Comparison of ENCODE assay signal across 1 cellular context in the genomic region with DNA sequence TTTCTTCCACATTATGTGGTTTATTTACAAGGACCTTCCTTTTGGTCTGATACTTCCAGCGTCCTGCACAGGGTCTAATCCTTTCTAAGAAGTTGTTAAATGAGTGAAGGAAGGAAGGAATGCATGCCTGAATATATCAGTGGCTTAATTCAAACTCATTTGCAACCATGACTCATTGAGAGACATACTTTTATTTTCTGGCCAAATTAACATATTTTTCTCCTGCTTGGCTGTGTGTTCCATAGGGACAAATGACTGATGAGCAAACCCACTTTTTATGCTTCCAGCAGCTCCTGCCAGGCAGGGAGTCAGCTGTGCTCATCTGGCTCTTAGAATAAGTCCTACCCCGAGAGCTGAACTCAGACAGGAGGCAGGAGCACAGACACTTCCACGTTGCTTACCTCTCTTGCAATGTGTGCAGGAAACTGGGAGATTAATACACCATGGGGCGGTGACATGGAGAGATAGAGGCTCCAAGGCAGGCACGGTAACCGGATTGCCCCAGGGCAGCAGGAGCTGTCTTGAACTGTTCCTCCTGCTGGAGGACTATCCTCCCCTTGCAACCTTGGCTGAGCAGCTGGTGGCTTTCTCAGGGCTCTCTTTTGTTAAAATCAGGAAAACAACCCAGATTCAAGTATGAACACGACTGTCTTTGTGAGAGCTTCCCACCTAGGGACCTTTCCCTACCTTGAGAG.
TF ChIP-seq lines count a peak whose summit lies in the region.

No MANE protein-coding gene starts in this region.

TF ChIP-seq in HepG2, 621 proteins besides CTCF, POLR2A, EP300 and RAD21:
- TF ChIP-seq REXO4 (CRISPR knock-in tag; IDR thresholded peaks at IDR 0.05; ENCODE audit: borderline replicate concordance) (no peak), ZNF703 (CRISPR knock-in tag; IDR thresholded peaks at IDR 0.05; ENCODE audit: borderline replicate concordance) (no peak), ZMYM2 (CRISPR knock-in tag; IDR thresholded peaks at IDR 0.05) (no peak), ZNF747 (CRISPR knock-in tag; IDR thresholded peaks at IDR 0.05; ENCODE audit: borderline replicate concordance) (no peak), MZF1 (CRISPR knock-in tag; IDR thresholded peaks at IDR 0.05; ENCODE audit: borderline replicate concordance) (no peak), ZNF460 (CRISPR knock-in tag; IDR thresholded peaks at IDR 0.05; ENCODE audit: borderline replicate concordance) (no peak), ZNF432 (CRISPR knock-in tag; IDR thresholded peaks at IDR 0.05; ENCODE audit: borderline replicate concordance) (no peak)
- TF ChIP-seq, protein P1, sequence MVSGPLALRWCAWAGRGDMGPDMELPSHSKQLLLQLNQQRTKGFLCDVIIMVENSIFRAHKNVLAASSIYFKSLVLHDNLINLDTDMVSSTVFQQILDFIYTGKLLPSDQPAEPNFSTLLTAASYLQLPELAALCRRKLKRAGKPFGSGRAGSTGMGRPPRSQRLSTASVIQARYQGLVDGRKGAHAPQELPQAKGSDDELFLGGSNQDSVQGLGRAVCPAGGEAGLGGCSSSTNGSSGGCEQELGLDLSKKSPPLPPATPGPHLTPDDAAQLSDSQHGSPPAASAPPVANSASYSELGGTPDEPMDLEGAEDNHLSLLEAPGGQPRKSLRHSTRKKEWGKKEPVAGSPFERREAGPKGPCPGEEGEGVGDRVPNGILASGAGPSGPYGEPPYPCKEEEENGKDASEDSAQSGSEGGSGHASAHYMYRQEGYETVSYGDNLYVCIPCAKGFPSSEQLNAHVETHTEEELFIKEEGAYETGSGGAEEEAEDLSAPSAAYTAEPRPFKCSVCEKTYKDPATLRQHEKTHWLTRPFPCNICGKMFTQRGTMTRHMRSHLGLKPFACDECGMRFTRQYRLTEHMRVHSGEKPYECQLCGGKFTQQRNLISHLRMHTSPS (CRISPR knock-in tag; IDR thresholded peaks at IDR 0.05; ENCODE audit: low read depth): no peak
